ENCODE assay signal across 19 cellular contexts in the genomic region with DNA sequence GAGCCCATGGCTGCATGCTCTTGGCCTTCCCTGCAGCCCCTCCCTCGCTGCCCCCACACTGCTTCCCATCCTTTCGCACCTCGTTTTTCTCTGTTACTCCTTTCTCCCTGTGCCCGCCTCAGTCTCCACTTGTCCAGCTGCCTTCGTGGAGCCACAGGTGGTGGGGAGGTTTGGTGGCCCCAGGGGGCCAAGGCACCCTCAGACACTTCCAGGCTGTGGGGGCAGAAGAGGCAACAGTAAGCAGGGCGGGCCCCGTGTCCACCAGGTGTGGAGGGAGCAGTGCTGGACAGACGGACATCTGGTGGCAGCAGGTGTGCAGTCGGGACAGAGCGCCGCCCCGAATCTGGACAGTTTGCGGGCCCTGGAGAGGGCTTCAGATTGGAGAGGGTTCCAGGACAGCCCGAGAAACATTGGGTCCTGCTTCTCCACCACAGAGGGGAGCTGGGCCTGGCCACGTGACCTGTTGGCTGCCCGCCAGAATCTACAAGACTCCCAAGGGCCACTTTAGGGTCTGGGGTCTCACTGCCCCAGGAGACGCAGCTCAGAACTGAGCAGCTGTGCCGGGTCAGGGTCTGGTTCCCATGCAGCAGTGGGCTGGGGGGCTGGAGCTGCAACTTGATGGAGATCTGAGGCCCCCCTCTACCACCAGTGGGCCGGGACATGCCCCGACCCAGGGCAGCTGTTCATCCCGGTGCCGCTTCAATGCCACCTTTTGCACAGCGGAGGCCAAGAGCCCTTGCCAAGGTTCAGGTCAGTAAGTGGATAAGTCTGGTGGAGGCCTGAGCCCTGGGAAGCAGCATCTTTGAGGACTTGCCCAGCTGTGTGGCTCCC. TPM values are rescaled to one million over a fixed set of nuclear protein-coding genes. Genes with fewer than 3 reads are reported as not detected.
DNase-seq lines count a peak whose midpoint lies in the region; ATAC-seq and TF ChIP-seq lines count a peak whose summit lies in the region.
"Had no signal": no experiment of that assay in that cellular context is flagged by ENCODE, and none has a peak within 500 bp of the region (broad histone marks: within the 10 kb centered on the region; RNA-seq: fewer than 3 reads in every experiment).

No MANE protein-coding gene starts in this region.

- H3K4me1 ChIP-seq in adipocyte (ENCODE audit: control insufficient read depth, insufficient read depth, low read length) (peaks cover 54% of the 10 kb centered on the region), left lung (peaks cover 39 to 59% of the 10 kb centered on the region in 2 donors), thoracic aorta (ENCODE audit: control insufficient read depth in 1 of 2, low read depth in 2 of 2) (peaks cover 52 to 60% of the 10 kb centered on the region in 2 donors)

- H3K9me3 ChIP-seq in adipocyte (ENCODE audit: control insufficient read depth, low read length) = no peaks in the 10 kb centered on the region
- no peaks in the 10 kb centered on the region for H3K9me3 ChIP-seq in left lung
- no peaks in the 10 kb centered on the region for H3K9me3 ChIP-seq in thoracic aorta
- H3K9me3 ChIP-seq: HAP-1, mucosa of descending colon, SJCRH30 had no signal

- TF ChIP-seq CTCF in left lung (IDR thresholded peaks at IDR 0.05) (no peak), thoracic aorta (IDR thresholded peaks at IDR 0.05) (no peak)

- ATAC-seq in left lung = no peak
- ATAC-seq in thoracic aorta (ENCODE audit: insufficient number of reproducible peaks, low FRiP score, low read depth) = no peak
- ATAC-seq in GM18517 (IDR thresholded peaks at IDR 0.05; ENCODE audit: unreplicated experiment) = no peak
- ATAC-seq: stimulated activated memory B cell treated with anti-CD40 and anti-IgM and Interleukin-4, amounts not matched to agents 10 μg/mL and 1 μg/mL and 100 μg/mL, for 72 hours had no signal

- intact Hi-C loops in left lung (cut with DNase I) = no loop called here

- H3K4me3 ChIP-seq in adipocyte (ENCODE audit: low read length) = no peak overlapping the region
- no peak overlapping the region for H3K4me3 ChIP-seq in left lung
- H3K4me3 ChIP-seq in thoracic aorta = peak overlapping the region; percentile 49
- H3K4me3 ChIP-seq: HAP-1, mucosa of descending colon, SJCRH30 had no signal

- H3K27me3 ChIP-seq in adipocyte (replicated peaks; ENCODE audit: control insufficient read depth, insufficient read depth, low read length) (no peaks in the 10 kb centered on the region), left lung (peaks cover 0 to 14% of the 10 kb centered on the region in 2 donors), thoracic aorta (replicated peaks; ENCODE audit: insufficient read depth) (no peaks in the 10 kb centered on the region)
- H3K27me3 ChIP-seq: SJCRH30 had no signal

- H3K36me3 ChIP-seq in adipocyte (ENCODE audit: control insufficient read depth, insufficient read depth, low read length, severe bottlenecking) (no peaks in the 10 kb centered on the region), left lung (no peaks in the 10 kb centered on the region), thoracic aorta (no peaks in the 10 kb centered on the region)
- H3K36me3 ChIP-seq: HAP-1, SJCRH30 had no signal

- DNase-seq in DMS 273 (lab: John Stamatoyannopoulos, UW; ENCODE audit: unreplicated experiment) (peak; percentile 56), DMS 273 treated with DMSO at 0.1 percent for 48 hours (lab: John Stamatoyannopoulos, UW) (no peak), adipocyte (ENCODE audit: low read depth) (no peak), left lung (no peak), thoracic aorta (ENCODE audit: low spot score) (no peak), UCSD-AML1 (lab: John Stamatoyannopoulos, UW; ENCODE audit: unreplicated experiment) (no peak), middle frontal gyrus (ENCODE audit: extremely low spot score, low spot score) (no peak)
- DNase-seq: activated gamma-delta T cell treated with Interleukin-2 at 50 U/mL for 16 hours; central memory CD4-positive, alpha-beta T cell; COR-L47; erythroblast; NCI-H2107; stimulated activated CD4-positive, alpha-beta T cell treated with anti-CD3 and anti-CD28 coated beads, Interleukin-4, amount 100 ng/mL, for 4 hours had no signal

- H3K9ac ChIP-seq in adipocyte (ENCODE audit: low read length) = peak overlapping the region; percentile 75

- peak overlapping the region; percentile 48 to 50 for H3K27ac ChIP-seq in left lung
- peak overlapping the region; percentile 99 to 100 for H3K27ac ChIP-seq in thoracic aorta
- H3K27ac ChIP-seq: 22Rv1, SJCRH30 had no signal

RNA-seq across cellular contexts. Expression of gene BAHCC1, which starts 22.8 kb away (rescaled TPM):
- total RNA-seq in left lung = 10 to 100 TPM; 13.6 to 19.8 TPM
- total RNA-seq in thoracic aorta = 10 to 100 TPM; 41.2 to 69.6 TPM
